18 cellular contexts compared by ENCODE assay signal in genomic region chr11:134527382-134528243, GRCh38.
DNase-seq lines count a peak whose midpoint lies in the region; ATAC-seq and TF ChIP-seq lines count a peak whose summit lies in the region.
"Had no signal": no experiment of that assay in that cellular context is flagged by ENCODE, and none has a peak within 500 bp of the region (broad histone marks: within the 10 kb centered on the region; RNA-seq: fewer than 3 reads in every experiment).

No MANE protein-coding gene starts in this region.

- H3K27ac ChIP-seq in GM23338 (ENCODE audit: low read depth) (no peak overlapping the region), RWPE2 (ENCODE audit: poor library complexity, severe bottlenecking) (no peak overlapping the region), spleen (no peak overlapping the region)
- H3K27ac ChIP-seq in effector memory CD4-positive, alpha-beta T cell (ENCODE audit: insufficient read depth, low read length, poor library complexity, severe bottlenecking): no peak overlapping the region
- H3K27ac ChIP-seq: cardiac muscle cell, esophagus muscularis mucosa, neutrophil, SJSA1 had no signal

- H3F3A ChIP-seq in GM23338 (replicated peaks; ENCODE audit: low read depth): no peaks in the 10 kb centered on the region

- H3K4me1 Mint-ChIP-seq in GM23338: peaks cover 16% of the 10 kb centered on the region

- H4K20me1 ChIP-seq in GM23338 (replicated peaks; ENCODE audit: insufficient read depth): no peaks in the 10 kb centered on the region

- no peak overlapping the region for H3K4me2 ChIP-seq in GM23338

- no peak for TF ChIP-seq CTCF in GM23338 (conservative IDR thresholded peaks at IDR 0.05; ENCODE audit: low read depth in 2 of 2)
- no peak for TF ChIP-seq CTCF in RWPE2 (IDR thresholded peaks at IDR 0.05; ENCODE audit: poor library complexity, severe bottlenecking)
- TF ChIP-seq CTCF in spleen (IDR thresholded peaks at IDR 0.05 in 8 of 11, conservative IDR thresholded peaks at IDR 0.05 in 3 of 11): no peak

- H3K79me2 ChIP-seq in GM23338 (replicated peaks; ENCODE audit: insufficient read depth): no peaks in the 10 kb centered on the region

- peak; percentile 17 for ATAC-seq in GM23338
- no peak for ATAC-seq in RWPE2 (ENCODE audit: low read depth)
- no peak for ATAC-seq in HG03097 (IDR thresholded peaks at IDR 0.05; ENCODE audit: low FRiP score, unreplicated experiment)
- ATAC-seq: activated CD8-positive, alpha-beta T cell treated with anti-CD3 and anti-CD28 coated beads, Interleukin-2, amount 10 ng/mL, durations not matched to agents 7 days and 5 days had no signal

- no peaks in the 10 kb centered on the region for H3K9me3 Mint-ChIP-seq in GM23338

- no peak for TF ChIP-seq POLR2A in spleen (IDR thresholded peaks at IDR 0.05)

- no peaks in the 10 kb centered on the region for H3K36me3 Mint-ChIP-seq in GM23338 (ENCODE audit: low read depth)

- H3K9me2 ChIP-seq in GM23338 (ENCODE audit: insufficient read depth): no peaks in the 10 kb centered on the region

- no peak overlapping the region for H3K4me3 ChIP-seq in GM23338
- H3K4me3 ChIP-seq in RWPE2 (ENCODE audit: severe bottlenecking): no peak overlapping the region
- no peak overlapping the region for H3K4me3 ChIP-seq in spleen
- H3K4me3 ChIP-seq in effector memory CD4-positive, alpha-beta T cell (ENCODE audit: insufficient read depth, low read depth, low read length, poor library complexity, severe bottlenecking): no peak overlapping the region
- H3K4me3 ChIP-seq: cardiac muscle cell, esophagus muscularis mucosa, SJSA1 had no signal

- H3K27me3 Mint-ChIP-seq in GM23338 (ENCODE audit: insufficient read depth, low read depth, poor library complexity): peaks cover 9% of the 10 kb centered on the region

- H3K36me3 ChIP-seq in GM23338 (ENCODE audit: insufficient read depth) (no peaks in the 10 kb centered on the region), RWPE2 (ENCODE audit: low read depth) (no peaks in the 10 kb centered on the region), spleen (no peaks in the 10 kb centered on the region)
- H3K36me3 ChIP-seq in effector memory CD4-positive, alpha-beta T cell (ENCODE audit: control insufficient read depth, insufficient read depth, low read length): no peaks in the 10 kb centered on the region
- H3K36me3 ChIP-seq: cardiac muscle cell, esophagus muscularis mucosa, neutrophil, SJSA1 had no signal

- no peak overlapping the region for H3K4me3 Mint-ChIP-seq in GM23338
- H3K4me3 Mint-ChIP-seq: activated CD8-positive, alpha-beta T cell treated with anti-CD3 and anti-CD28 coated beads, Interleukin-2, amount 10 ng/mL, durations not matched to agents 7 days and 5 days had no signal

- 71 to 89% (median 84%) methylated on average over 18 to 19 of the region's 19 CpGs for WGBS in spleen, 5 donors

- no peak overlapping the region for H2AFZ ChIP-seq in GM23338

- DNase-seq in GM23338 (ENCODE audit: low spot score) (no peak), RWPE2 (ENCODE audit: low spot score) (peak; percentile 42), islet precursor cell (peak; percentile 40), spleen (peak; percentile 66), DMS 273 treated with DMSO at 0.1 percent for 48 hours (lab: John Stamatoyannopoulos, UW) (no peak)
- DNase-seq in effector memory CD4-positive, alpha-beta T cell: no peak
- DNase-seq: activated CD8-positive, alpha-beta T cell treated with anti-CD3 and anti-CD28 coated beads, Interleukin-2, amount 10 ng/mL, durations not matched to agents 7 days and 5 days; amniotic stem cell; Karpas-422; NCI-H526 treated with DMSO at 0.1 percent for 48 hours; retina; T-helper 2 cell had no signal

- H3K27ac Mint-ChIP-seq in GM23338: no peak overlapping the region
- H3K27ac Mint-ChIP-seq: activated CD8-positive, alpha-beta T cell treated with anti-CD3 and anti-CD28 coated beads, Interleukin-2, amount 10 ng/mL, durations not matched to agents 7 days and 5 days had no signal

- no peaks in the 10 kb centered on the region for H3K27me3 ChIP-seq in GM23338 (ENCODE audit: insufficient read depth)
- no peaks in the 10 kb centered on the region for H3K27me3 ChIP-seq in RWPE2 (ENCODE audit: insufficient read depth, poor library complexity, severe bottlenecking)
- peaks cover 0 to 10% (median 0%) of the 10 kb centered on the region in 7 donors for H3K27me3 ChIP-seq in spleen (replicated peaks in 1 of 7)
- no peaks in the 10 kb centered on the region for H3K27me3 ChIP-seq in effector memory CD4-positive, alpha-beta T cell (replicated peaks; ENCODE audit: control insufficient read depth, insufficient read depth, low read length, poor library complexity, severe bottlenecking)
- H3K27me3 ChIP-seq: cardiac muscle cell, neutrophil, SJSA1 had no signal

- intact Hi-C loops in spleen (cut with DNase I; ENCODE audit: low total_unique reads): no loop called here

- H3K4me1 ChIP-seq in GM23338 (ENCODE audit: insufficient read depth) (no peaks in the 10 kb centered on the region), RWPE2 (ENCODE audit: insufficient read depth, poor library complexity, severe bottlenecking) (no peaks in the 10 kb centered on the region), spleen (no peaks in the 10 kb centered on the region)
- H3K4me1 ChIP-seq in effector memory CD4-positive, alpha-beta T cell (ENCODE audit: control insufficient read depth, insufficient read depth, low read length, poor library complexity, severe bottlenecking): no peaks in the 10 kb centered on the region
- H3K4me1 ChIP-seq: SJSA1 had no signal

- H3K9me3 ChIP-seq in RWPE2 (ENCODE audit: severe bottlenecking) (no peaks in the 10 kb centered on the region), spleen (no peaks in the 10 kb centered on the region)
- no peaks in the 10 kb centered on the region for H3K9me3 ChIP-seq in effector memory CD4-positive, alpha-beta T cell (ENCODE audit: control insufficient read depth, low read length)
- H3K9me3 ChIP-seq: Caco-2, esophagus muscularis mucosa, neutrophil, SJSA1 had no signal

TF ChIP-seq in GM23338, 12 proteins besides CTCF, POLR2A, EP300 and RAD21 (continues in another document):
- no peak for TF ChIP-seq EZH2phosphoT487 (IDR thresholded peaks at IDR 0.05; ENCODE audit: unreplicated experiment)
- no peak for TF ChIP-seq ZNF331 (CRISPR knock-in tag; IDR thresholded peaks at IDR 0.05; ENCODE audit: low read depth)
- no peak for TF ChIP-seq JUNB (IDR thresholded peaks at IDR 0.05; ENCODE audit: unreplicated experiment)
- no peak for TF ChIP-seq EZH2 (IDR thresholded peaks at IDR 0.05; ENCODE audit: low read depth, unreplicated experiment)
- no peak for TF ChIP-seq POLR2AphosphoS5 (IDR thresholded peaks at IDR 0.05; ENCODE audit: low read depth)
- TF ChIP-seq NANOG (IDR thresholded peaks at IDR 0.05; ENCODE audit: borderline replicate concordance): no peak
- no peak for TF ChIP-seq ETS1 (IDR thresholded peaks at IDR 0.05)
- TF ChIP-seq CREB1 (CRISPR knock-in tag; IDR thresholded peaks at IDR 0.05; ENCODE audit: low read depth): no peak

Comparison
In these comparisons a context has a peak if more than half of its experiments do, and no peak if none do; other contexts are left out.
1. DNase-seq: peak in RWPE2 (single experiment), islet precursor cell (single experiment) and spleen (single experiment); none in GM23338 (single experiment), DMS 273 treated with DMSO at 0.1 percent for 48 hours (single experiment) and effector memory CD4-positive, alpha-beta T cell (0 of 3).